In genomic region chr2:71299507-71299906, GRCh38 we compare ENCODE assay signal across 9 cellular contexts. TPM values are rescaled to one million over a fixed set of nuclear protein-coding genes. Genes with fewer than 3 reads are reported as not detected.
DNase-seq lines count a peak whose midpoint lies in the region; ATAC-seq and TF ChIP-seq lines count a peak whose summit lies in the region.
"Had no signal": no experiment of that assay in that cellular context is flagged by ENCODE, and none has a peak within 500 bp of the region (broad histone marks: within the 10 kb centered on the region; RNA-seq: fewer than 3 reads in every experiment).

No MANE protein-coding gene starts in this region.

- DNase-seq in CD4-positive, alpha-beta T cell, result no peak
- DNase-seq in GM23338 (ENCODE audit: low spot score) (peak; percentile 63), SKM-1 treated with dmso at 0.1 percent for 144 hours (lab: John Stamatoyannopoulos, UW; ENCODE audit: unreplicated experiment) (peak; percentile 10), germinal center (ENCODE audit: low spot score) (peak; percentile 36), substantia nigra (lab: John Stamatoyannopoulos, UW) (no peak)
- DNase-seq in T-helper 2 cell treated with Interferon-gamma antibody and Interleukin-4, amounts not matched to agents 5 μg/mL and 100 μg/mL, for 36 hours (ENCODE audit: low spot score), result no peak
- no peak for DNase-seq in activated T-helper 1 cell treated with anti-CD3 and anti-CD28 coated beads, Interleukin-12 subunit alpha, Interleukin-12 subunit beta, Interleukin-2, Interleukin-4 antibody, amounts not matched to agents 30 ng/mL and 10 ng/mL and 1 ng/mL, durations not matched to agents 14 hours and 24 hours and 36 hours (ENCODE audit: low spot score)

- ATAC-seq in CD4-positive, alpha-beta T cell (ENCODE audit: poor library complexity), result no peak
- ATAC-seq in GM23338, result no peak; the same call in 2 of the 3 replicates
- no peak for ATAC-seq in HG02678 (IDR thresholded peaks at IDR 0.05; ENCODE audit: unreplicated experiment)

- H2AFZ ChIP-seq in GM23338, result no peak overlapping the region

- no peaks in the 10 kb centered on the region for H3K4me1 ChIP-seq in GM23338 (ENCODE audit: insufficient read depth)
- H3K4me1 ChIP-seq: SJCRH30 had no signal

- no peaks in the 10 kb centered on the region for H3K36me3 ChIP-seq in GM23338 (ENCODE audit: insufficient read depth)
- H3K36me3 ChIP-seq: SJCRH30 had no signal

- H3K27ac Mint-ChIP-seq in CD4-positive, alpha-beta T cell, result no peak overlapping the region
- H3K27ac Mint-ChIP-seq in GM23338, result no peak overlapping the region
- H3K27ac Mint-ChIP-seq in T-helper 2 cell treated with Interferon-gamma antibody and Interleukin-4, amounts not matched to agents 5 μg/mL and 100 μg/mL, for 36 hours, result no peak overlapping the region
- no peak overlapping the region for H3K27ac Mint-ChIP-seq in activated T-helper 1 cell treated with anti-CD3 and anti-CD28 coated beads, Interleukin-12 subunit alpha, Interleukin-12 subunit beta, Interleukin-2, Interleukin-4 antibody, amounts not matched to agents 30 ng/mL and 10 ng/mL and 1 ng/mL, durations not matched to agents 14 hours and 24 hours and 36 hours

- H4K20me1 ChIP-seq in GM23338 (replicated peaks; ENCODE audit: insufficient read depth), result peaks cover 11% of the 10 kb centered on the region; the same call in 1 of the 2 replicates

- peaks cover 53% of the 10 kb centered on the region for H3K79me2 ChIP-seq in GM23338 (replicated peaks; ENCODE audit: insufficient read depth)

- H3K9me3 Mint-ChIP-seq in CD4-positive, alpha-beta T cell, result no peaks in the 10 kb centered on the region
- H3K9me3 Mint-ChIP-seq in GM23338, result no peaks in the 10 kb centered on the region
- no peaks in the 10 kb centered on the region for H3K9me3 Mint-ChIP-seq in T-helper 2 cell treated with Interferon-gamma antibody and Interleukin-4, amounts not matched to agents 5 μg/mL and 100 μg/mL, for 36 hours
- H3K9me3 Mint-ChIP-seq in activated T-helper 1 cell treated with anti-CD3 and anti-CD28 coated beads, Interleukin-12 subunit alpha, Interleukin-12 subunit beta, Interleukin-2, Interleukin-4 antibody, amounts not matched to agents 30 ng/mL and 10 ng/mL and 1 ng/mL, durations not matched to agents 14 hours and 24 hours and 36 hours, result no peaks in the 10 kb centered on the region

- H3K36me3 Mint-ChIP-seq in CD4-positive, alpha-beta T cell (ENCODE audit: low read depth), result no peaks in the 10 kb centered on the region
- H3K36me3 Mint-ChIP-seq in GM23338 (ENCODE audit: low read depth), result no peaks in the 10 kb centered on the region
- no peaks in the 10 kb centered on the region for H3K36me3 Mint-ChIP-seq in T-helper 2 cell treated with Interferon-gamma antibody and Interleukin-4, amounts not matched to agents 5 μg/mL and 100 μg/mL, for 36 hours (ENCODE audit: low read depth)
- H3K36me3 Mint-ChIP-seq in activated T-helper 1 cell treated with anti-CD3 and anti-CD28 coated beads, Interleukin-12 subunit alpha, Interleukin-12 subunit beta, Interleukin-2, Interleukin-4 antibody, amounts not matched to agents 30 ng/mL and 10 ng/mL and 1 ng/mL, durations not matched to agents 14 hours and 24 hours and 36 hours (ENCODE audit: low read depth), result no peaks in the 10 kb centered on the region

- no peaks in the 10 kb centered on the region for H3K9me3 ChIP-seq in CD4-positive, alpha-beta T cell (ENCODE audit: control insufficient read depth, low read length)
- H3K9me3 ChIP-seq: SJCRH30 had no signal

- H3K4me1 Mint-ChIP-seq in CD4-positive, alpha-beta T cell (ENCODE audit: low read depth), result no peaks in the 10 kb centered on the region
- no peaks in the 10 kb centered on the region for H3K4me1 Mint-ChIP-seq in GM23338
- no peaks in the 10 kb centered on the region for H3K4me1 Mint-ChIP-seq in T-helper 2 cell treated with Interferon-gamma antibody and Interleukin-4, amounts not matched to agents 5 μg/mL and 100 μg/mL, for 36 hours (ENCODE audit: low read depth)
- no peaks in the 10 kb centered on the region for H3K4me1 Mint-ChIP-seq in activated T-helper 1 cell treated with anti-CD3 and anti-CD28 coated beads, Interleukin-12 subunit alpha, Interleukin-12 subunit beta, Interleukin-2, Interleukin-4 antibody, amounts not matched to agents 30 ng/mL and 10 ng/mL and 1 ng/mL, durations not matched to agents 14 hours and 24 hours and 36 hours (ENCODE audit: low read depth)

- peak; percentile 89 for TF ChIP-seq CTCF in CD4-positive, alpha-beta T cell (IDR thresholded peaks at IDR 0.05)
- peak; percentile 55 to 87 for TF ChIP-seq CTCF in GM23338 (conservative IDR thresholded peaks at IDR 0.05; ENCODE audit: low read depth in 2 of 2)

- no peak overlapping the region for H3K4me3 Mint-ChIP-seq in CD4-positive, alpha-beta T cell
- no peak overlapping the region for H3K4me3 Mint-ChIP-seq in GM23338
- H3K4me3 Mint-ChIP-seq in T-helper 2 cell treated with Interferon-gamma antibody and Interleukin-4, amounts not matched to agents 5 μg/mL and 100 μg/mL, for 36 hours, result no peak overlapping the region
- no peak overlapping the region for H3K4me3 Mint-ChIP-seq in activated T-helper 1 cell treated with anti-CD3 and anti-CD28 coated beads, Interleukin-12 subunit alpha, Interleukin-12 subunit beta, Interleukin-2, Interleukin-4 antibody, amounts not matched to agents 30 ng/mL and 10 ng/mL and 1 ng/mL, durations not matched to agents 14 hours and 24 hours and 36 hours

- no peaks in the 10 kb centered on the region for H3K27me3 ChIP-seq in CD4-positive, alpha-beta T cell (ENCODE audit: control insufficient read depth, insufficient read depth, low read length)
- no peaks in the 10 kb centered on the region for H3K27me3 ChIP-seq in GM23338 (ENCODE audit: insufficient read depth)
- H3K27me3 ChIP-seq: SJCRH30 had no signal

- CTCF ChIA-PET in CD4-positive, alpha-beta T cell (lab: Charles Lee), result interaction anchor here (0.7 to 3.8 kb wide), 14 partner anchors 10 to 1447 kb away, joined by 3 to 90 read pairs (median 3); partner anchors contain the start of gene ZNF638

- no peak overlapping the region for H3K4me3 ChIP-seq in GM23338
- H3K4me3 ChIP-seq: SJCRH30 had no signal

- peaks cover 11% of the 10 kb centered on the region for H3K27me3 Mint-ChIP-seq in CD4-positive, alpha-beta T cell
- no peaks in the 10 kb centered on the region for H3K27me3 Mint-ChIP-seq in GM23338 (ENCODE audit: insufficient read depth, low read depth, poor library complexity)
- H3K27me3 Mint-ChIP-seq in T-helper 2 cell treated with Interferon-gamma antibody and Interleukin-4, amounts not matched to agents 5 μg/mL and 100 μg/mL, for 36 hours (ENCODE audit: low read depth), result no peaks in the 10 kb centered on the region
- H3K27me3 Mint-ChIP-seq in activated T-helper 1 cell treated with anti-CD3 and anti-CD28 coated beads, Interleukin-12 subunit alpha, Interleukin-12 subunit beta, Interleukin-2, Interleukin-4 antibody, amounts not matched to agents 30 ng/mL and 10 ng/mL and 1 ng/mL, durations not matched to agents 14 hours and 24 hours and 36 hours (ENCODE audit: insufficient read depth), result peaks cover 12% of the 10 kb centered on the region

- intact Hi-C loops in CD4-positive, alpha-beta T cell (cut with DNase I, micrococcal nuclease), result loop anchor here (1.0 to 5.0 kb wide), 2 partner anchors 211 to 1448 kb away; no protein-coding TSS in a partner anchor
- intact Hi-C loops in activated T-helper 1 cell treated with anti-CD3 and anti-CD28 coated beads, Interleukin-12 subunit alpha, Interleukin-12 subunit beta, Interleukin-2, Interleukin-4 antibody, amounts not matched to agents 30 ng/mL and 10 ng/mL and 1 ng/mL, durations not matched to agents 14 hours and 24 hours and 36 hours (cut with micrococcal nuclease), result loop anchor here (1.0 kb wide), 2 partner anchors 32 to 211 kb away; partner anchors contain the start of gene ZNF638

- H3F3A ChIP-seq in GM23338 (replicated peaks; ENCODE audit: low read depth), result no peaks in the 10 kb centered on the region

- POLR2A ChIA-PET in CD4-positive, alpha-beta T cell (lab: Charles Lee), result interaction anchor here (2.0 to 2.3 kb wide), 2 partner anchors 32 to 211 kb away, joined by 16 to 18 read pairs; partner anchors contain the start of gene ZNF638

- H3K4me2 ChIP-seq in GM23338, result no peak overlapping the region

- no peaks in the 10 kb centered on the region for H3K9me2 ChIP-seq in GM23338 (ENCODE audit: insufficient read depth)

- H3K27ac ChIP-seq in CD4-positive, alpha-beta T cell (ENCODE audit: low read depth, low read length), result no peak overlapping the region
- no peak overlapping the region for H3K27ac ChIP-seq in GM23338 (ENCODE audit: low read depth)
- H3K27ac ChIP-seq in substantia nigra (ENCODE audit: low read depth, low read length, poor library complexity, severe bottlenecking), result peak overlapping the region; percentile 45
- H3K27ac ChIP-seq: SJCRH30 had no signal

TF ChIP-seq in GM23338, 12 proteins besides CTCF, POLR2A, EP300 and RAD21:
- TF ChIP-seq STAT1 (IDR thresholded peaks at IDR 0.05; ENCODE audit: unreplicated experiment), result no peak

RNA-seq across cellular contexts. Expression of gene ZNF638, which starts 32.1 kb away (rescaled TPM):
- total RNA-seq in CD4-positive, alpha-beta T cell, result 10 to 100 TPM; 77.8 to 86.4 TPM
- 190 and 202 TPM in 2 replicates for total RNA-seq in GM23338 (2014; rRNA removed; shearing (Covaris generic))
- polyA plus RNA-seq in GM23338 (2016; fragmentation: Nextera tagmentation; extraction: Ambion mirVana), result 166 and 185 TPM in 2 replicates
- 88.8 and 96.8 TPM in 2 replicates for total RNA-seq in activated T-helper 1 cell treated with anti-CD3 and anti-CD28 coated beads, Interleukin-12 subunit alpha, Interleukin-12 subunit beta, Interleukin-2, Interleukin-4 antibody, amounts not matched to agents 30 ng/mL and 10 ng/mL and 1 ng/mL, durations not matched to agents 14 hours and 24 hours and 36 hours

Comparison
In these comparisons a context has a peak if more than half of its experiments do, and no peak if none do; other contexts are left out.
1. DNase-seq: peak in GM23338 (single experiment), SKM-1 treated with dmso at 0.1 percent for 144 hours (single experiment) and germinal center (single experiment); none in CD4-positive, alpha-beta T cell (0 of 10), substantia nigra (0 of 49), T-helper 2 cell treated with Interferon-gamma antibody and Interleukin-4, amounts not matched to agents 5 μg/mL and 100 μg/mL, for 36 hours (single experiment) and activated T-helper 1 cell treated with anti-CD3 and anti-CD28 coated beads, Interleukin-12 subunit alpha, Interleukin-12 subunit beta, Interleukin-2, Interleukin-4 antibody, amounts not matched to agents 30 ng/mL and 10 ng/mL and 1 ng/mL, durations not matched to agents 14 hours and 24 hours and 36 hours (single experiment).